In genomic region chr2:182301093-182301492, GRCh38 we compare ENCODE assay signal across 20 cellular contexts.
DNase-seq lines count a peak whose midpoint lies in the region; ATAC-seq, FAIRE-seq and TF ChIP-seq lines count a peak whose summit lies in the region.
"Had no signal": no experiment of that assay in that cellular context is flagged by ENCODE, and none has a peak within 500 bp of the region (broad histone marks: within the 10 kb centered on the region; RNA-seq: fewer than 3 reads in every experiment).

No MANE protein-coding gene starts in this region.

- CTCF ChIA-PET in A549 (lab: Yijun Ruan, JAX) (no interaction called here), HCT116 (lab: Charles Lee) (no interaction called here), SK-N-SH (lab: Yijun Ruan, JAX) (no interaction called here)

- no peak for TF ChIP-seq POLR2A in A549 (IDR thresholded peaks at IDR 0.05; ENCODE audit: low read length)
- no peak for TF ChIP-seq POLR2A in HCT116 (IDR thresholded peaks at IDR 0.05; ENCODE audit: borderline replicate concordance, extremely low read depth, insufficient read depth, insufficient read length)

- TF ChIP-seq CTCF in A549 (IDR thresholded peaks at IDR 0.05) (0 out of 3 replicates have a peak, but pooled peaks have one; percentile 16), HCT116 (IDR thresholded peaks at IDR 0.05 in 2 of 3, conservative IDR thresholded peaks at IDR 0.05 in 1 of 3; ENCODE audit: borderline replicate concordance in 1 of 3, insufficient read depth in 1 of 3, low read depth in 2 of 3, low read length in 2 of 3) (no peak), SK-N-SH (IDR thresholded peaks at IDR 0.05) (peak; percentile 23; the same call in 1 of the 2 replicates), fibroblast of the aortic adventitia (IDR thresholded peaks at IDR 0.05; ENCODE audit: insufficient read depth, low read length) (no peak)

- in situ Hi-C loops in HAP-1 (cut with MboI; ENCODE audit: low sequenced_read_pairs): no loop called here

- H2AFZ ChIP-seq in HCT116 (ENCODE audit: low read depth, low read length, poor library complexity, severe bottlenecking): no peak overlapping the region
- no peak overlapping the region for H2AFZ ChIP-seq in SK-N-SH (ENCODE audit: low read depth)

- H3K4me3 Mint-ChIP-seq in immature natural killer cell: no peak overlapping the region
- H3K4me3 Mint-ChIP-seq: B cell, T-helper 17 cell had no signal

- DNase-seq in A549 (ENCODE audit: low read depth in 1 of 2, low spot score in 1 of 2) (peak in 1 of 2 experiments; percentile 6), HCT116 (ENCODE audit: low read depth, low spot score) (no peak), SK-N-SH (no peak), fibroblast of the aortic adventitia (ENCODE audit: low read depth) (peak; percentile 27), HAP-1 (ENCODE audit: low spot score in 2 of 2) (no peak), NCI-H2196 (lab: John Stamatoyannopoulos, UW; ENCODE audit: unreplicated experiment) (no peak), immature natural killer cell (no peak), NCI-H2107 (lab: John Stamatoyannopoulos, UW) (no peak)
- DNase-seq: activated CD4-positive, CD25-positive, alpha-beta regulatory T cell; KG1; pancreas; SHP77; small intestine; stimulated activated CD4-positive, alpha-beta T cell treated with anti-CD3 and anti-CD28 coated beads, Interleukin-4, amount 100 ng/mL, for 24 hours; T-helper 17 cell had no signal

- H3K79me2 ChIP-seq in HCT116 (ENCODE audit: insufficient read depth, low read length): no peaks in the 10 kb centered on the region
- H3K79me2 ChIP-seq in SK-N-SH (ENCODE audit: insufficient read depth): no peaks in the 10 kb centered on the region

- H3K9me3 ChIP-seq in A549: no peaks in the 10 kb centered on the region
- no peaks in the 10 kb centered on the region for H3K9me3 ChIP-seq in HCT116 (ENCODE audit: control insufficient read depth in 1 of 2, insufficient read depth in 1 of 2, low read depth in 1 of 2, low read length in 2 of 2)
- H3K9me3 ChIP-seq in SK-N-SH: no peaks in the 10 kb centered on the region
- H3K9me3 ChIP-seq in HAP-1: no peaks in the 10 kb centered on the region
- H3K9me3 ChIP-seq: pancreas had no signal

- H3K9me2 ChIP-seq in HCT116 (ENCODE audit: insufficient read depth) (no peaks in the 10 kb centered on the region), SK-N-SH (no peaks in the 10 kb centered on the region)

- ATAC-seq in A549 (no peak), HCT116 (no peak)
- ATAC-seq: GM12878, pancreas, T-helper 17 cell had no signal

- TF ChIP-seq EP300 in A549 (IDR thresholded peaks at IDR 0.05) (no peak), SK-N-SH (IDR thresholded peaks at IDR 0.05; ENCODE audit: borderline replicate concordance in 1 of 2, low read depth in 1 of 2, low read length in 1 of 2) (no peak)

- no peaks in the 10 kb centered on the region for H3K36me3 Mint-ChIP-seq in immature natural killer cell

- no peak overlapping the region for H3K27ac ChIP-seq in A549
- no peak overlapping the region for H3K27ac ChIP-seq in HCT116 (ENCODE audit: low read depth, low read length)
- H3K27ac ChIP-seq in SK-N-SH (ENCODE audit: low read depth in 2 of 2, low read length in 1 of 2): no peak overlapping the region
- H3K27ac ChIP-seq: pancreas had no signal

- no peaks in the 10 kb centered on the region for H3K4me1 Mint-ChIP-seq in immature natural killer cell
- H3K4me1 Mint-ChIP-seq: B cell, T-helper 17 cell had no signal

- peaks cover 17% of the 10 kb centered on the region for H3F3A ChIP-seq in SK-N-SH (replicated peaks; ENCODE audit: insufficient read depth)

- RAD21 ChIA-PET in HCT116 (lab: Charles Lee; ENCODE audit: low non-redundant PET in 1 of 2, low total read pairs in 2 of 2, uncharacterized antibody in 2 of 2, unreplicated experiment in 2 of 2): no interaction called here

- TF ChIP-seq RAD21 in A549 (conservative IDR thresholded peaks at IDR 0.05 in 1 of 2, IDR thresholded peaks at IDR 0.05 in 1 of 2) (peak; percentile 19 to 24; a peak in 2 of 5 replicates), HCT116 (IDR thresholded peaks at IDR 0.05; ENCODE audit: low read depth) (peak; percentile 31), SK-N-SH (IDR thresholded peaks at IDR 0.05; ENCODE audit: low read length) (peak; percentile 46)

- no peak for FAIRE-seq in A549 (lab: Jason Lieb, UNC)
- FAIRE-seq: endometrium, G401.6, GM12878, pancreas, small intestine had no signal

- H3K4me1 ChIP-seq in A549 (no peaks in the 10 kb centered on the region), HCT116 (ENCODE audit: control insufficient read depth in 1 of 2, insufficient read depth in 2 of 2, low read length in 2 of 2) (no peaks in the 10 kb centered on the region), SK-N-SH (ENCODE audit: control insufficient read depth in 1 of 2, insufficient read depth in 2 of 2, low read depth in 1 of 2, low read length in 1 of 2) (peaks cover 0 to 21% of the 10 kb centered on the region in 2 experiments; a peak in 2 of 4 replicates), HAP-1 (no peaks in the 10 kb centered on the region)
- H3K4me1 ChIP-seq: pancreas had no signal

- intact Hi-C loops in HCT116 (cut with micrococcal nuclease): no loop called here

- WGBS in A549 (ENCODE audit: missing lambda C conversion rate): 10% methylated on average over 1 of the region's 1 CpG
- WGBS in SK-N-SH (ENCODE audit: low lambda C conversion rate): 67% methylated on average over 1 of the region's 1 CpG

- H3K27me3 ChIP-seq in HCT116 (ENCODE audit: insufficient read depth, low read length): no peaks in the 10 kb centered on the region
- H3K27me3 ChIP-seq in SK-N-SH (ENCODE audit: insufficient read depth): no peaks in the 10 kb centered on the region
- H3K27me3 ChIP-seq in HAP-1 (ENCODE audit: low read depth): no peaks in the 10 kb centered on the region
- H3K27me3 ChIP-seq: pancreas had no signal

- H3K27me3 Mint-ChIP-seq in immature natural killer cell (ENCODE audit: low read depth in 3 of 3): peaks cover 0 to 2% (median 0%) of the 10 kb centered on the region in 3 donors
- H3K27me3 Mint-ChIP-seq: B cell, T-helper 17 cell had no signal

- H3K36me3 ChIP-seq in HCT116 (ENCODE audit: control insufficient read depth in 1 of 2, insufficient read depth in 2 of 2, low read length in 2 of 2) (no peaks in the 10 kb centered on the region), SK-N-SH (replicated peaks in 1 of 2; ENCODE audit: control insufficient read depth in 1 of 2, insufficient read depth in 2 of 2, low read length in 1 of 2) (no peaks in the 10 kb centered on the region), HAP-1 (replicated peaks) (no peaks in the 10 kb centered on the region)
- H3K36me3 ChIP-seq: pancreas had no signal

- no TSS peak for BruUV-seq in HCT116 (replicated peaks; lab: Mats Ljungman, UMichigan)

- H3K4me3 ChIP-seq in A549 (no peak overlapping the region), HCT116 (replicated peaks in 1 of 2; ENCODE audit: low read depth in 1 of 2, low read length in 2 of 2) (no peak overlapping the region), SK-N-SH (ENCODE audit: low read depth in 2 of 2, low read length in 1 of 2) (no peak overlapping the region), fibroblast of the aortic adventitia (ENCODE audit: low read depth, low read length) (no peak overlapping the region), HAP-1 (no peak overlapping the region)
- H3K4me3 ChIP-seq: GM12878, lung, pancreas had no signal

- H4K20me1 ChIP-seq in HCT116 (ENCODE audit: insufficient read depth) (no peaks in the 10 kb centered on the region), SK-N-SH (ENCODE audit: insufficient read depth) (no peaks in the 10 kb centered on the region)

- H3K9me3 Mint-ChIP-seq in immature natural killer cell: peaks cover 0 to 12% (median 3%) of the 10 kb centered on the region in 6 donors

- H3K4me2 ChIP-seq in A549 (no peak overlapping the region), HCT116 (ENCODE audit: low read length) (no peak overlapping the region), SK-N-SH (no peak overlapping the region)

- H3K27ac Mint-ChIP-seq in immature natural killer cell: no peak overlapping the region
- H3K27ac Mint-ChIP-seq: B cell, T-helper 17 cell had no signal

- no peak overlapping the region for H3K9ac ChIP-seq in HCT116 (ENCODE audit: low read length)
- H3K9ac ChIP-seq in SK-N-SH: no peak overlapping the region

- POLR2A ChIA-PET in A549 (lab: Yijun Ruan, JAX) (no interaction called here), HCT116 (lab: Charles Lee) (no interaction called here), SK-N-SH (lab: Yijun Ruan, JAX) (no interaction called here)

TF ChIP-seq in A549, 52 proteins besides CTCF, POLR2A, EP300 and RAD21 (continues in another document):
- TF ChIP-seq SMC3 (IDR thresholded peaks at IDR 0.05): 0 out of 3 replicates have a peak, but pooled peaks have one; percentile 10
- no peak for TF ChIP-seq USF2 (IDR thresholded peaks at IDR 0.05)
- no peak for TF ChIP-seq CBX8 (IDR thresholded peaks at IDR 0.05)
- TF ChIP-seq KDM5A (IDR thresholded peaks at IDR 0.05): no peak

TF ChIP-seq in HCT116, 20 proteins besides CTCF, POLR2A, EP300 and RAD21:
- TF ChIP-seq SP1 (IDR thresholded peaks at IDR 0.05; ENCODE audit: low read depth) (no peak), POLR2AphosphoS5 (IDR thresholded peaks at IDR 0.05; ENCODE audit: low read depth, low read length) (no peak)

TF ChIP-seq in SK-N-SH, 30 proteins besides CTCF, POLR2A, EP300 and RAD21:
- TF ChIP-seq TAF1 (IDR thresholded peaks at IDR 0.05; ENCODE audit: borderline replicate concordance, low read depth, low read length) (no peak), PBX3 (IDR thresholded peaks at IDR 0.05) (no peak), SMC3 (IDR thresholded peaks at IDR 0.05; ENCODE audit: low read depth, low read length) (peak; percentile 22; the same call in 1 of the 2 replicates)
TF ChIP-seq in SK-N-SH: peak in this region for 1.

Comparison
In these comparisons a context has a peak if more than half of its experiments do, and no peak if none do; other contexts are left out.
1. CTCF ChIP-seq: peak in A549 (single experiment) and SK-N-SH (single experiment); none in HCT116 (0 of 3) and fibroblast of the aortic adventitia (single experiment).
2. Of the 12 proteins assayed by ChIP-seq in both A549 and SK-N-SH: peak only in A549: none; only in SK-N-SH: none; in both: CTCF, RAD21 and SMC3; in neither: 9.